Comparison of ENCODE assay signal across 1 cellular context in the genomic region with DNA sequence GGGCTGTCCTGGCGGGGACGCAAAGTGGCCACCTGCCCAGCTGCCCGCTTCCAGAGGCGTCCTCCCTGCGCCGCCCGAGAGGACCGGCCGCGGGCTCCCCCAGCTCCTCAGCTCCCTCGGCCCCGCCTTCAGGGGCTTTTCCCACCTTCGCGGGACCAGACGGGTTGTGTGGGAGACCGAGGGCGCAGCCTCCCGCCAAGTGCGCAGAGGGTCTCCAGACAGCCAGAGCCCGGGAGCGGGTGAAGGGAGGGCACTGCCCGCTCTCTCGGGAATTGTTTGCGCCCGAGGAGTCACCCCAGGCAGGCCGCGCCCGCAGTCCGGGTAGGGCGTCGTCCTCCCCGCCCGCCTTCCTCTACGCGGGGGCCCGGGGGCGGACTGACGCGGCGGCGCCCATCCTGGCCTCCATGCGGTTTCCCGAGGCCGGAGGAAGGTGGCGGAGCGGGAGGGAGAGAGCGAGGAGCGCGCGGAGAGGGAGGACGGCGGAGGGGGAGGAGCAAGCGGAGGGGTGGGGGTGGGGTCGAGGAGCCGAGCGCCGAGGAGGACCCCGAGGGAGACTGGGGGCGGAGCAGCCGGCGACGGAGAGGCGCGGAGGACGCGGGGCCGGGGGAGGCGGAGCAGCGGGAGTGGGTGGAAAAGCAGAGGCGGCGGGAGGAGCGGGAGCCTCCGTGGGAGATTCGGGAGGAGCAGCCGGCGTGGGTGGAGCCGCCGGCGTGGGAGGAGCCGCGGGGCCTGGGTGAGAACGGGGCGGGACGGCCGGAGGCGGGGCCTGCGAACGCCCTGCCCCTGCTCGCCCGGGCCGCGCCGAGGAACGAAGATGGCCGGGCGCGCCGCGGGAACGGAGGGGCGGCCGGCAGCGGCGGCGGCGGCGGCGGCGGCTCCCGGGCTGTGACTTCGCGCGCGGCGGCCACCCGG.
TF ChIP-seq lines count a peak whose summit lies in the region.

No MANE protein-coding gene starts in this region.

TF ChIP-seq in HepG2, 621 proteins besides CTCF, POLR2A, EP300 and RAD21 (continued from another document and continues in another):
- TF ChIP-seq, protein P1, sequence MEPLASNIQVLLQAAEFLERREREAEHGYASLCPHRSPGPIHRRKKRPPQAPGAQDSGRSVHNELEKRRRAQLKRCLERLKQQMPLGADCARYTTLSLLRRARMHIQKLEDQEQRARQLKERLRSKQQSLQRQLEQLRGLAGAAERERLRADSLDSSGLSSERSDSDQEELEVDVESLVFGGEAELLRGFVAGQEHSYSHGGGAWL (CRISPR knock-in tag; IDR thresholded peaks at IDR 0.05): 0 out of 2 replicates have a peak, but pooled peaks have one; percentile 52
- TF ChIP-seq ZNF10 (CRISPR knock-in tag; IDR thresholded peaks at IDR 0.05; ENCODE audit: borderline replicate concordance, low read depth) (no peak), THAP11 (CRISPR knock-in tag; IDR thresholded peaks at IDR 0.05) (peak; percentile 22; the same call in 1 of the 2 replicates), RBFOX2 (IDR thresholded peaks at IDR 0.05; ENCODE audit: low read depth, low read length) (peak; percentile 69), MYC (CRISPR knock-in tag; IDR thresholded peaks at IDR 0.05; ENCODE audit: borderline replicate concordance) (0 out of 2 replicates have a peak, but pooled peaks have one; percentile 38), HNRNPH1 (optimal IDR thresholded peaks at IDR 0.05; ENCODE audit: low read depth, low read length) (no peak), SKI (IDR thresholded peaks at IDR 0.05; ENCODE audit: partially characterized antibody) (no peak), RORA (CRISPR knock-in tag; IDR thresholded peaks at IDR 0.05) (no peak), YY1 (IDR thresholded peaks at IDR 0.05; ENCODE audit: insufficient read depth, insufficient replicate concordance, low read depth, low read length) (peak; percentile 74), ARID2 (CRISPR knock-in tag; IDR thresholded peaks at IDR 0.05; ENCODE audit: borderline replicate concordance) (no peak), ZNF782 (CRISPR knock-in tag; IDR thresholded peaks at IDR 0.05; ENCODE audit: borderline replicate concordance) (no peak), GABPB1 (CRISPR knock-in tag; IDR thresholded peaks at IDR 0.05) (peak; percentile 54; the same call in 1 of the 2 replicates), PPARG (CRISPR knock-in tag; conservative IDR thresholded peaks at IDR 0.05) (no peak), ZNF546 (CRISPR knock-in tag; conservative IDR thresholded peaks at IDR 0.05) (no peak), TMF1 (CRISPR knock-in tag; IDR thresholded peaks at IDR 0.05; ENCODE audit: low read depth) (no peak), SUZ12 (IDR thresholded peaks at IDR 0.05; ENCODE audit: low read depth, low read length) (no peak), PRMT3 (CRISPR knock-in tag; IDR thresholded peaks at IDR 0.05; ENCODE audit: borderline replicate concordance, low read depth) (no peak), ZNF317 (CRISPR knock-in tag; IDR thresholded peaks at IDR 0.05) (no peak), ZNF33B (CRISPR knock-in tag; IDR thresholded peaks at IDR 0.05) (0 out of 2 replicates have a peak, but pooled peaks have one; percentile 28), SIN3A (IDR thresholded peaks at IDR 0.05; ENCODE audit: borderline replicate concordance, low read depth, low read length) (0 out of 2 replicates have a peak, but pooled peaks have one; percentile 25), ZNF816 (CRISPR knock-in tag; IDR thresholded peaks at IDR 0.05; ENCODE audit: borderline replicate concordance) (no peak), ZBTB7A (CRISPR knock-in tag; IDR thresholded peaks at IDR 0.05) (no peak), HES4 (CRISPR knock-in tag; IDR thresholded peaks at IDR 0.05; ENCODE audit: borderline replicate concordance) (no peak), CENPT (CRISPR knock-in tag; IDR thresholded peaks at IDR 0.05; ENCODE audit: low read depth) (no peak), KAT7 (CRISPR knock-in tag; IDR thresholded peaks at IDR 0.05; ENCODE audit: borderline replicate concordance) (no peak), FOXO1 (CRISPR knock-in tag; IDR thresholded peaks at IDR 0.05) (no peak), HMGA1 (CRISPR knock-in tag; conservative IDR thresholded peaks at IDR 0.05) (no peak), HDAC2 (CRISPR knock-in tag; IDR thresholded peaks at IDR 0.05) (no peak), ZNF781 (CRISPR knock-in tag; IDR thresholded peaks at IDR 0.05; ENCODE audit: borderline replicate concordance, not compliant biosample characterization) (no peak), PTBP1 (IDR thresholded peaks at IDR 0.05; ENCODE audit: low read depth, low read length, poor library complexity, severe bottlenecking) (no peak), ZNF878 (CRISPR knock-in tag; IDR thresholded peaks at IDR 0.05) (no peak), TARDBP (CRISPR knock-in tag; IDR thresholded peaks at IDR 0.05) (peak; percentile 13; the same call in 1 of the 2 replicates), MYNN (CRISPR knock-in tag; IDR thresholded peaks at IDR 0.05; ENCODE audit: low read depth) (no peak), ZBTB20 (CRISPR knock-in tag; IDR thresholded peaks at IDR 0.05; ENCODE audit: borderline replicate concordance, low read depth) (no peak), ZNF24 (IDR thresholded peaks at IDR 0.05) (no peak), MTF1 (CRISPR knock-in tag; IDR thresholded peaks at IDR 0.05) (no peak), JARID2 (CRISPR knock-in tag; IDR thresholded peaks at IDR 0.05; ENCODE audit: insufficient replicate concordance) (no peak), ASH2L (IDR thresholded peaks at IDR 0.05; ENCODE audit: insufficient read length, low read depth, low read length) (no peak), SCMH1 (CRISPR knock-in tag; IDR thresholded peaks at IDR 0.05; ENCODE audit: borderline replicate concordance) (no peak), ZBTB38 (CRISPR knock-in tag; IDR thresholded peaks at IDR 0.05) (no peak), HOXA3 (CRISPR knock-in tag; IDR thresholded peaks at IDR 0.05) (peak; percentile 21; the same call in 1 of the 2 replicates), ZFY (CRISPR knock-in tag; IDR thresholded peaks at IDR 0.05) (peak; percentile 34; the same call in 1 of the 2 replicates), ZFP62 (CRISPR knock-in tag; IDR thresholded peaks at IDR 0.05) (no peak), ZNF83 (CRISPR knock-in tag; IDR thresholded peaks at IDR 0.05; ENCODE audit: borderline replicate concordance) (no peak), GTF2F1 (IDR thresholded peaks at IDR 0.05; ENCODE audit: low read length) (no peak), ZNF563 (CRISPR knock-in tag; IDR thresholded peaks at IDR 0.05) (no peak)
- TF ChIP-seq, protein P2, sequence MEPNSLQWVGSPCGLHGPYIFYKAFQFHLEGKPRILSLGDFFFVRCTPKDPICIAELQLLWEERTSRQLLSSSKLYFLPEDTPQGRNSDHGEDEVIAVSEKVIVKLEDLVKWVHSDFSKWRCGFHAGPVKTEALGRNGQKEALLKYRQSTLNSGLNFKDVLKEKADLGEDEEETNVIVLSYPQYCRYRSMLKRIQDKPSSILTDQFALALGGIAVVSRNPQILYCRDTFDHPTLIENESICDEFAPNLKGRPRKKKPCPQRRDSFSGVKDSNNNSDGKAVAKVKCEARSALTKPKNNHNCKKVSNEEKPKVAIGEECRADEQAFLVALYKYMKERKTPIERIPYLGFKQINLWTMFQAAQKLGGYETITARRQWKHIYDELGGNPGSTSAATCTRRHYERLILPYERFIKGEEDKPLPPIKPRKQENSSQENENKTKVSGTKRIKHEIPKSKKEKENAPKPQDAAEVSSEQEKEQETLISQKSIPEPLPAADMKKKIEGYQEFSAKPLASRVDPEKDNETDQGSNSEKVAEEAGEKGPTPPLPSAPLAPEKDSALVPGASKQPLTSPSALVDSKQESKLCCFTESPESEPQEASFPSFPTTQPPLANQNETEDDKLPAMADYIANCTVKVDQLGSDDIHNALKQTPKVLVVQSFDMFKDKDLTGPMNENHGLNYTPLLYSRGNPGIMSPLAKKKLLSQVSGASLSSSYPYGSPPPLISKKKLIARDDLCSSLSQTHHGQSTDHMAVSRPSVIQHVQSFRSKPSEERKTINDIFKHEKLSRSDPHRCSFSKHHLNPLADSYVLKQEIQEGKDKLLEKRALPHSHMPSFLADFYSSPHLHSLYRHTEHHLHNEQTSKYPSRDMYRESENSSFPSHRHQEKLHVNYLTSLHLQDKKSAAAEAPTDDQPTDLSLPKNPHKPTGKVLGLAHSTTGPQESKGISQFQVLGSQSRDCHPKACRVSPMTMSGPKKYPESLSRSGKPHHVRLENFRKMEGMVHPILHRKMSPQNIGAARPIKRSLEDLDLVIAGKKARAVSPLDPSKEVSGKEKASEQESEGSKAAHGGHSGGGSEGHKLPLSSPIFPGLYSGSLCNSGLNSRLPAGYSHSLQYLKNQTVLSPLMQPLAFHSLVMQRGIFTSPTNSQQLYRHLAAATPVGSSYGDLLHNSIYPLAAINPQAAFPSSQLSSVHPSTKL (CRISPR knock-in tag; IDR thresholded peaks at IDR 0.05): 0 out of 2 replicates have a peak, but pooled peaks have one; percentile 22
- TF ChIP-seq, protein P3, sequence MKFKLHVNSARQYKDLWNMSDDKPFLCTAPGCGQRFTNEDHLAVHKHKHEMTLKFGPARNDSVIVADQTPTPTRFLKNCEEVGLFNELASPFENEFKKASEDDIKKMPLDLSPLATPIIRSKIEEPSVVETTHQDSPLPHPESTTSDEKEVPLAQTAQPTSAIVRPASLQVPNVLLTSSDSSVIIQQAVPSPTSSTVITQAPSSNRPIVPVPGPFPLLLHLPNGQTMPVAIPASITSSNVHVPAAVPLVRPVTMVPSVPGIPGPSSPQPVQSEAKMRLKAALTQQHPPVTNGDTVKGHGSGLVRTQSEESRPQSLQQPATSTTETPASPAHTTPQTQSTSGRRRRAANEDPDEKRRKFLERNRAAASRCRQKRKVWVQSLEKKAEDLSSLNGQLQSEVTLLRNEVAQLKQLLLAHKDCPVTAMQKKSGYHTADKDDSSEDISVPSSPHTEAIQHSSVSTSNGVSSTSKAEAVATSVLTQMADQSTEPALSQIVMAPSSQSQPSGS (CRISPR knock-in tag; IDR thresholded peaks at IDR 0.05): no peak
- TF ChIP-seq, protein P4, sequence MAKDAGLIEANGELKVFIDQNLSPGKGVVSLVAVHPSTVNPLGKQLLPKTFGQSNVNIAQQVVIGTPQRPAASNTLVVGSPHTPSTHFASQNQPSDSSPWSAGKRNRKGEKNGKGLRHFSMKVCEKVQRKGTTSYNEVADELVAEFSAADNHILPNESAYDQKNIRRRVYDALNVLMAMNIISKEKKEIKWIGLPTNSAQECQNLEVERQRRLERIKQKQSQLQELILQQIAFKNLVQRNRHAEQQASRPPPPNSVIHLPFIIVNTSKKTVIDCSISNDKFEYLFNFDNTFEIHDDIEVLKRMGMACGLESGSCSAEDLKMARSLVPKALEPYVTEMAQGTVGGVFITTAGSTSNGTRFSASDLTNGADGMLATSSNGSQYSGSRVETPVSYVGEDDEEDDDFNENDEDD (CRISPR knock-in tag; IDR thresholded peaks at IDR 0.05; ENCODE audit: borderline replicate concordance): no peak
- TF ChIP-seq, protein P5, sequence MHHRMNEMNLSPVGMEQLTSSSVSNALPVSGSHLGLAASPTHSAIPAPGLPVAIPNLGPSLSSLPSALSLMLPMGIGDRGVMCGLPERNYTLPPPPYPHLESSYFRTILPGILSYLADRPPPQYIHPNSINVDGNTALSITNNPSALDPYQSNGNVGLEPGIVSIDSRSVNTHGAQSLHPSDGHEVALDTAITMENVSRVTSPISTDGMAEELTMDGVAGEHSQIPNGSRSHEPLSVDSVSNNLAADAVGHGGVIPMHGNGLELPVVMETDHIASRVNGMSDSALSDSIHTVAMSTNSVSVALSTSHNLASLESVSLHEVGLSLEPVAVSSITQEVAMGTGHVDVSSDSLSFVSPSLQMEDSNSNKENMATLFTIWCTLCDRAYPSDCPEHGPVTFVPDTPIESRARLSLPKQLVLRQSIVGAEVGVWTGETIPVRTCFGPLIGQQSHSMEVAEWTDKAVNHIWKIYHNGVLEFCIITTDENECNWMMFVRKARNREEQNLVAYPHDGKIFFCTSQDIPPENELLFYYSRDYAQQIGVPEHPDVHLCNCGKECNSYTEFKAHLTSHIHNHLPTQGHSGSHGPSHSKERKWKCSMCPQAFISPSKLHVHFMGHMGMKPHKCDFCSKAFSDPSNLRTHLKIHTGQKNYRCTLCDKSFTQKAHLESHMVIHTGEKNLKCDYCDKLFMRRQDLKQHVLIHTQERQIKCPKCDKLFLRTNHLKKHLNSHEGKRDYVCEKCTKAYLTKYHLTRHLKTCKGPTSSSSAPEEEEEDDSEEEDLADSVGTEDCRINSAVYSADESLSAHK (CRISPR knock-in tag; IDR thresholded peaks at IDR 0.05; ENCODE audit: borderline replicate concordance): no peak
- TF ChIP-seq, protein P6, sequence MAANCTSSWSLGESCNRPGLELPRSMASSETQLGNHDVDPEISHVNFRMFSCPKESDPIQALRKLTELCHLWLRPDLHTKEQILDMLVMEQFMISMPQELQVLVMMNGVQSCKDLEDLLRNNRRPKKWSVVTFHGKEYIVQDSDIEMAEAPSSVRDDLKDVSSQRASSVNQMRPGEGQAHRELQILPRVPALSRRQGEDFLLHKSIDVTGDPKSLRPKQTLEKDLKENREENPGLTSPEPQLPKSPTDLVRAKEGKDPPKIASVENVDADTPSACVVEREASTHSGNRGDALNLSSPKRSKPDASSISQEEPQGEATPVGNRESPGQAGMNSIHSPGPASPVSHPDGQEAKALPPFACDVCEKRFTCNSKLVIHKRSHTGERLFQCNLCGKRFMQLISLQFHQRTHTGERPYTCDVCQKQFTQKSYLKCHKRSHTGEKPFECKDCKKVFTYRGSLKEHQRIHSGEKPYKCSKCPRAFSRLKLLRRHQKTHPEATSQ (CRISPR knock-in tag; IDR thresholded peaks at IDR 0.05; ENCODE audit: borderline replicate concordance): no peak
- TF ChIP-seq, protein P7, sequence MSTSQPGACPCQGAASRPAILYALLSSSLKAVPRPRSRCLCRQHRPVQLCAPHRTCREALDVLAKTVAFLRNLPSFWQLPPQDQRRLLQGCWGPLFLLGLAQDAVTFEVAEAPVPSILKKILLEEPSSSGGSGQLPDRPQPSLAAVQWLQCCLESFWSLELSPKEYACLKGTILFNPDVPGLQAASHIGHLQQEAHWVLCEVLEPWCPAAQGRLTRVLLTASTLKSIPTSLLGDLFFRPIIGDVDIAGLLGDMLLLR (CRISPR knock-in tag; IDR thresholded peaks at IDR 0.05): no peak
- TF ChIP-seq, protein P8, sequence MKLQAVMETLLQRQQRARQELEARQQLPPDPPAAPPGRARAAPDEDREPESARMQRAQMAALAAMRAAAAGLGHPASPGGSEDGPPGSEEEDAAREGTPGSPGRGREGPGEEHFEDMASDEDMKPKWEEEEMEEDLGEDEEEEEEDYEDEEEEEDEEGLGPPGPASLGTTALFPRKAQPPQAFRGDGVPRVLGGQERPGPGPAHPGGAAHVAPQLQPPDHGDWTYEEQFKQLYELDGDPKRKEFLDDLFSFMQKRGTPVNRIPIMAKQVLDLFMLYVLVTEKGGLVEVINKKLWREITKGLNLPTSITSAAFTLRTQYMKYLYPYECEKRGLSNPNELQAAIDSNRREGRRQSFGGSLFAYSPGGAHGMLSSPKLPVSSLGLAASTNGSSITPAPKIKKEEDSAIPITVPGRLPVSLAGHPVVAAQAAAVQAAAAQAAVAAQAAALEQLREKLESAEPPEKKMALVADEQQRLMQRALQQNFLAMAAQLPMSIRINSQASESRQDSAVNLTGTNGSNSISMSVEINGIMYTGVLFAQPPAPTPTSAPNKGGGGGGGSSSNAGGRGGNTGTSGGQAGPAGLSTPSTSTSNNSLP (IDR thresholded peaks at IDR 0.05; ENCODE audit: low read depth, low read length): no peak
- TF ChIP-seq, protein P9, sequence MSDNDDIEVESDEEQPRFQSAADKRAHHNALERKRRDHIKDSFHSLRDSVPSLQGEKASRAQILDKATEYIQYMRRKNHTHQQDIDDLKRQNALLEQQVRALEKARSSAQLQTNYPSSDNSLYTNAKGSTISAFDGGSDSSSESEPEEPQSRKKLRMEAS (IDR thresholded peaks at IDR 0.05): peak; percentile 81
- TF ChIP-seq, protein P10, sequence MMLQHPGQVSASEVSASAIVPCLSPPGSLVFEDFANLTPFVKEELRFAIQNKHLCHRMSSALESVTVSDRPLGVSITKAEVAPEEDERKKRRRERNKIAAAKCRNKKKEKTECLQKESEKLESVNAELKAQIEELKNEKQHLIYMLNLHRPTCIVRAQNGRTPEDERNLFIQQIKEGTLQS (CRISPR knock-in tag; IDR thresholded peaks at IDR 0.05): no peak
